ENCODE assay signal across 7 cellular contexts in genomic region chr7:151086802-151087246, GRCh38. TPM values are rescaled to one million over a fixed set of nuclear protein-coding genes. Genes with fewer than 3 reads are reported as not detected.
DNase-seq lines count a peak whose midpoint lies in the region; ATAC-seq and TF ChIP-seq lines count a peak whose summit lies in the region.

No MANE protein-coding gene starts in this region.

- ATAC-seq in left lung (no peak), GM18873 (IDR thresholded peaks at IDR 0.05; ENCODE audit: low FRiP score, unreplicated experiment) (no peak), GM18520 (IDR thresholded peaks at IDR 0.05; ENCODE audit: unreplicated experiment) (no peak)

- H3K27ac ChIP-seq in left lung: peak overlapping the region; percentile 88 to 92

- H3K4me3 ChIP-seq in NB4 (ENCODE audit: low read depth, low read length) (peak overlapping the region; percentile 63), left lung (peak overlapping the region; percentile 67 to 87)

- TF ChIP-seq CTCF in NB4 (IDR thresholded peaks at IDR 0.05; ENCODE audit: low read depth, low read length) (no peak), left lung (IDR thresholded peaks at IDR 0.05) (no peak)

- peak; percentile 53 for DNase-seq in GM03348 (ENCODE audit: low spot score)
- DNase-seq in NB4 (ENCODE audit: low read depth): peak; percentile 69
- DNase-seq in astrocyte of the hippocampus (ENCODE audit: low read depth, low spot score): peak; percentile 64
- peak in 1 of 2 donors; percentile 84 for DNase-seq in left lung
- peak; percentile 35 for DNase-seq in stimulated activated naive CD4-positive, alpha-beta T cell treated with Interleukin-2 at 50 U/mL for 16 hours (lab: John Stamatoyannopoulos, UW)

- peaks cover 0 to 12% of the 10 kb centered on the region in 2 donors for H3K27me3 ChIP-seq in left lung

- H3K4me1 ChIP-seq in left lung: peaks cover 39 to 79% of the 10 kb centered on the region in 2 donors

- no peaks in the 10 kb centered on the region for H3K9me3 ChIP-seq in left lung

- intact Hi-C loops in left lung (cut with DNase I): no loop called here

- TF ChIP-seq POLR2A in NB4 (IDR thresholded peaks at IDR 0.05; ENCODE audit: extremely low read depth, insufficient read length): no peak

- no peaks in the 10 kb centered on the region for H3K36me3 ChIP-seq in left lung

RNA-seq across cellular contexts. Expression of gene AGAP3, which starts 0.5 kb away (rescaled TPM):
- 100 to 1,000 TPM; 161 to 167 TPM for total RNA-seq in left lung

RNA-seq across cellular contexts. Expression of gene TMUB1, which starts 3.5 kb away (rescaled TPM):
- 10 to 100 TPM; 39.6 to 49.1 TPM for total RNA-seq in left lung

RNA-seq across cellular contexts. Expression of gene FASTK, which starts 6.2 kb away (rescaled TPM):
- total RNA-seq in left lung: 10 to 100 TPM; 63.5 to 65.7 TPM

RNA-seq across cellular contexts. Expression of gene SLC4A2, which starts 27.4 kb away (rescaled TPM):
- 100 to 1,000 TPM; 191 to 205 TPM for total RNA-seq in left lung

RNA-seq across cellular contexts. Expression of gene CDK5, which starts 29.1 kb away (rescaled TPM):
- total RNA-seq in left lung: 10 to 100 TPM; 15.6 to 17.1 TPM
